11 cellular contexts compared by ENCODE assay signal in genomic region chr6:131954775-131955107, GRCh38. TPM values are rescaled to one million over a fixed set of nuclear protein-coding genes. Genes with fewer than 3 reads are reported as not detected.
A peak's percentile ranks its signal among the peaks of the same experiment; 100 is the strongest.
DNase-seq lines count a peak whose midpoint lies in the region; ATAC-seq, FAIRE-seq and TF ChIP-seq lines count a peak whose summit lies in the region.
"Had no signal": no experiment of that assay in that cellular context is flagged by ENCODE, and none has a peak within 500 bp of the region (broad histone marks: within the 10 kb centered on the region; RNA-seq: fewer than 3 reads in every experiment).

No MANE protein-coding gene starts in this region.

- H4K20me1 ChIP-seq in fibroblast of lung (ENCODE audit: control insufficient read depth, extremely low read depth, insufficient read depth, low read length), result no peaks in the 10 kb centered on the region

- H3K9me3 ChIP-seq in fibroblast of lung (ENCODE audit: control insufficient read depth, insufficient read depth, low read depth, low read length), result no peaks in the 10 kb centered on the region
- H3K9me3 ChIP-seq: Peyer's patch had no signal

- no peak overlapping the region for H3K27ac Mint-ChIP-seq in natural killer cell

- H3K4me3 Mint-ChIP-seq in natural killer cell, result no peak overlapping the region

- no peaks in the 10 kb centered on the region for H3K9me3 Mint-ChIP-seq in natural killer cell

- H3K36me3 ChIP-seq in fibroblast of lung (ENCODE audit: control insufficient read depth, insufficient read depth, low read length), result peaks cover 2% of the 10 kb centered on the region
- H3K36me3 ChIP-seq: Peyer's patch had no signal

- FAIRE-seq in RCC 7860 (lab: Jason Lieb, UNC), result peak; percentile 68
- FAIRE-seq: colon had no signal

- TF ChIP-seq CTCF in fibroblast of lung (conservative IDR thresholded peaks at IDR 0.05 in 1 of 2, IDR thresholded peaks at IDR 0.05 in 1 of 2; ENCODE audit: low read depth in 1 of 2, low read length in 2 of 2), result no peak
- TF ChIP-seq CTCF in omental fat pad (IDR thresholded peaks at IDR 0.05), result no peak
- no peak for TF ChIP-seq CTCF in natural killer cell (IDR thresholded peaks at IDR 0.05)

- H3K4me1 ChIP-seq in fibroblast of lung (ENCODE audit: control insufficient read depth, extremely low read depth, insufficient read depth, low read length), result peaks cover 15% of the 10 kb centered on the region
- H3K4me1 ChIP-seq: Peyer's patch had no signal

- peaks cover 5 to 6% of the 10 kb centered on the region in 2 donors for H3K4me1 Mint-ChIP-seq in natural killer cell

- peak; percentile 57 for DNase-seq in Caki2 (ENCODE audit: low read depth)
- peak; percentile 82 for DNase-seq in RCC 7860 (ENCODE audit: low spot score)
- peak; percentile 99 for DNase-seq in fibroblast of lung (ENCODE audit: low read depth in 2 of 2)
- no peak for DNase-seq in omental fat pad (ENCODE audit: low spot score)
- no peak for DNase-seq in mesenteric fat pad (ENCODE audit: low spot score)
- no peak for DNase-seq in natural killer cell
- DNase-seq: DND-41 had no signal

- in situ Hi-C loops in Caki2 (cut with HindIII; ENCODE audit: low pct_unique_long_range_greater_than_20kb, low sequenced_read_pairs), result no loop called here

- peak; percentile 35 for ATAC-seq in omental fat pad (ENCODE audit: low FRiP score)
- no peak for ATAC-seq in GM19467 (IDR thresholded peaks at IDR 0.05; ENCODE audit: unreplicated experiment)
- no peak for ATAC-seq in HG02870 (IDR thresholded peaks at IDR 0.05; ENCODE audit: unreplicated experiment)
- no peak for ATAC-seq in natural killer cell

- H3K4me2 ChIP-seq in fibroblast of lung (ENCODE audit: extremely low read depth, insufficient read depth, low read length), result peak overlapping the region; percentile 56

- H3K27me3 Mint-ChIP-seq in natural killer cell (ENCODE audit: low read depth in 2 of 2), result peaks cover 33 to 49% of the 10 kb centered on the region in 2 donors

- no peak overlapping the region for H2AFZ ChIP-seq in fibroblast of lung (ENCODE audit: low read length)

- peaks cover 7% of the 10 kb centered on the region for H3K79me2 ChIP-seq in fibroblast of lung (ENCODE audit: control insufficient read depth, insufficient read depth, low read length)

- H3K4me3 ChIP-seq in fibroblast of lung (replicated peaks in 1 of 4; ENCODE audit: control extremely low read depth in 1 of 4, insufficient read depth in 1 of 4, low read depth in 3 of 4, low read length in 4 of 4), result no peak overlapping the region

- H3K27ac ChIP-seq in fibroblast of lung (ENCODE audit: insufficient read depth, low read length), result peak overlapping the region; percentile 74

- no peaks in the 10 kb centered on the region for H3K27me3 ChIP-seq in fibroblast of lung (ENCODE audit: control insufficient read depth, insufficient read depth, low read length)
- H3K27me3 ChIP-seq: Peyer's patch had no signal

- no peaks in the 10 kb centered on the region for H3K36me3 Mint-ChIP-seq in natural killer cell

- intact Hi-C loops in natural killer cell (cut with micrococcal nuclease), result no loop called here

- H3K9ac ChIP-seq in fibroblast of lung (ENCODE audit: insufficient read depth, low read length), result no peak overlapping the region

RNA-seq across cellular contexts. Expression of gene CCN2, which starts 3.6 kb away (rescaled TPM):
- 157 and 173 TPM in 2 replicates for total RNA-seq in Caki2 (2014; rRNA removed; shearing (Covaris generic); ENCODE audit: low replicate concordance)
- total RNA-seq in fibroblast of lung (20.5 and 22.8 TPM in 2 replicates), omental fat pad (100 to 1,000 TPM in 3 of 4 donors, 10 to 100 TPM in 1; 60.6 to 129 (median 107) TPM), mesenteric fat pad (99.8 TPM), natural killer cell (not detected)
- polyA plus RNA-seq in fibroblast of lung, result 216 and 347 TPM in 2 replicates
- polyA plus RNA-seq in fibroblast of lung (2012), result 268 and 404 TPM in 2 replicates
- polyA minus RNA-seq in fibroblast of lung (ENCODE audit: low replicate concordance), result 155 and 204 TPM in 2 replicates

Comparison
In these comparisons a context has a peak if more than half of its experiments do, and no peak if none do; other contexts are left out.
1. DNase-seq: peak in Caki2 (single experiment), RCC 7860 (single experiment) and fibroblast of lung (2 of 2); none in omental fat pad (single experiment), mesenteric fat pad (single experiment) and natural killer cell (single experiment).
2. RNA of gene CCN2, which starts 3.6 kb away (total RNA-seq): 157 to 173 TPM in Caki2, 60.6 to 129 TPM in omental fat pad, 99.8 TPM in mesenteric fat pad (single experiment) and 20.5 to 22.8 TPM in fibroblast of lung; not detected in natural killer cell; every median in the first group is over 10 times any median in the second.